Comparison of ENCODE assay signal across 6 cellular contexts in the genomic region with DNA sequence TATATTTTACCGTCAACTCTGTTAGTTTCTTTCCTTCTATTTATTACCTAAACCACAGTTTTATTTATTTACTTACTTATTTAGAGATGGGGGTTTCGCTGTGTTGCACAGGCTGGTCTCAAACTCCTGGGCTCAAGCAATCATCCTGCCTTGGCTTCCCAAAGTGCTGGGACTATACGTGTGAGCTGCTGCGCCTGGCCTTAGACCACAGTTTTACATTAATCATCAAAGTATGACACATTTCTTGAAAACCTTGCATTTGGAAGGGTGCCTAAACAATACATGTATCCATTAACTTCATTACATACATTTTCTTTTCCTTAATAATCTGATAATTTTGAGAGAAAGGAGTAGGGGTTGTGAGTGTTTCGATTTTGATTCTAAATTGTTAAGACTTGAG.
DNase-seq lines count a peak whose midpoint lies in the region; ATAC-seq, FAIRE-seq and TF ChIP-seq lines count a peak whose summit lies in the region.
"Not testable (repeated sequence)": the region's sequence is repeated elsewhere in the genome, so short reads cannot be mapped to it uniquely, and the experiment has no call there.

No MANE protein-coding gene starts in this region.

- not testable (repeated sequence) for H3K4me3 ChIP-seq in PC-3 (ENCODE audit: low read length); RWPE2 (ENCODE audit: severe bottlenecking); keratinocyte (ENCODE audit: control insufficient read depth in 2 of 3, extremely low read depth in 1 of 3, insufficient read depth in 2 of 3, low read depth in 1 of 3, low read length in 3 of 3)

- not testable (repeated sequence) for H3K27ac Mint-ChIP-seq in activated CD4-positive, alpha-beta T cell treated with anti-CD3 and anti-CD28 coated beads for 36 hours; activated naive CD4-positive, alpha-beta T cell treated with anti-CD3 and anti-CD28 coated beads, Interleukin-2, amount 50 U/mL, for 72 hours

- POLR2A ChIA-PET in PC-3 (lab: Charles Lee; ENCODE audit: unreplicated experiment); activated CD4-positive, alpha-beta T cell treated with anti-CD3 and anti-CD28 coated beads for 36 hours (lab: Charles Lee): not testable (repeated sequence)

- not testable (repeated sequence) for H3K36me3 ChIP-seq in PC-3 (ENCODE audit: low read depth, low read length); RWPE2 (ENCODE audit: low read depth); keratinocyte (ENCODE audit: control insufficient read depth in 2 of 2, extremely low read depth in 1 of 2, insufficient read depth in 2 of 2, low read length in 2 of 2)

- not testable (repeated sequence) for H3K9me3 ChIP-seq in PC-3 (ENCODE audit: low read length); RWPE2 (ENCODE audit: severe bottlenecking); keratinocyte (ENCODE audit: control insufficient read depth, low read depth, low read length)

- CTCF ChIA-PET in PC-3 (lab: Charles Lee); activated CD4-positive, alpha-beta T cell treated with anti-CD3 and anti-CD28 coated beads for 36 hours (lab: Charles Lee): not testable (repeated sequence)

- not testable (repeated sequence) for H3K36me3 Mint-ChIP-seq in activated CD4-positive, alpha-beta T cell treated with anti-CD3 and anti-CD28 coated beads for 36 hours (ENCODE audit: low read depth); activated naive CD4-positive, alpha-beta T cell treated with anti-CD3 and anti-CD28 coated beads, Interleukin-2, amount 50 U/mL, for 72 hours

- not testable (repeated sequence) for H3K9me1 ChIP-seq in keratinocyte (ENCODE audit: control insufficient read depth, extremely low read depth, insufficient read depth, low read length)

- not testable (repeated sequence) for H3K9me2 ChIP-seq in PC-3 (replicated peaks; ENCODE audit: low read length)

- not testable (repeated sequence) for TF ChIP-seq CTCF in PC-3 (conservative IDR thresholded peaks at IDR 0.05; ENCODE audit: low read depth, low read length); RWPE2 (IDR thresholded peaks at IDR 0.05; ENCODE audit: poor library complexity, severe bottlenecking); keratinocyte (optimal IDR thresholded peaks at IDR 0.05 in 1 of 3, IDR thresholded peaks at IDR 0.05 in 1 of 3, conservative IDR thresholded peaks at IDR 0.05 in 1 of 3; ENCODE audit: extremely low read depth in 1 of 3, insufficient read depth in 2 of 3, low read length in 3 of 3)

- H3K79me2 ChIP-seq in PC-3 (ENCODE audit: low read length); keratinocyte (ENCODE audit: control insufficient read depth, insufficient read depth, low read length): not testable (repeated sequence)

- intact Hi-C loops in PC-3 (cut with micrococcal nuclease); activated CD4-positive, alpha-beta T cell treated with anti-CD3 and anti-CD28 coated beads for 36 hours (cut with DNase I, micrococcal nuclease): not testable (repeated sequence)

- H3K9me3 Mint-ChIP-seq in activated CD4-positive, alpha-beta T cell treated with anti-CD3 and anti-CD28 coated beads for 36 hours (ENCODE audit: low read depth); activated naive CD4-positive, alpha-beta T cell treated with anti-CD3 and anti-CD28 coated beads, Interleukin-2, amount 50 U/mL, for 72 hours: not testable (repeated sequence)

- BruUV-seq in PC-3 (replicated peaks; lab: Mats Ljungman, UMichigan) = not testable (repeated sequence)

- not testable (repeated sequence) for H3K27me3 Mint-ChIP-seq in activated CD4-positive, alpha-beta T cell treated with anti-CD3 and anti-CD28 coated beads for 36 hours

- not testable (repeated sequence) for H2AFZ ChIP-seq in PC-3 (ENCODE audit: low read length); keratinocyte (ENCODE audit: control insufficient read depth, low read length)

- not testable (repeated sequence) for H3K27me3 ChIP-seq in PC-3 (ENCODE audit: low read length); RWPE2 (ENCODE audit: insufficient read depth, poor library complexity, severe bottlenecking); keratinocyte (ENCODE audit: control insufficient read depth, extremely low read depth, insufficient read depth, low read length)

- not testable (repeated sequence) for H3F3A ChIP-seq in PC-3 (ENCODE audit: low read length, unreplicated experiment)

- H3K4me2 ChIP-seq in PC-3 (ENCODE audit: low read length); keratinocyte (ENCODE audit: control insufficient read depth, extremely low read depth, insufficient read depth, low read depth, low read length): not testable (repeated sequence)

- dilution Hi-C loops in keratinocyte (cut with MboI; ENCODE audit: extremely low pct_ligation_motif_present, low sequenced_read_pairs) = not testable (repeated sequence)

- not testable (repeated sequence) for H3K4me3 Mint-ChIP-seq in activated CD4-positive, alpha-beta T cell treated with anti-CD3 and anti-CD28 coated beads for 36 hours

- peak; percentile 86 for FAIRE-seq in keratinocyte (lab: Jason Lieb, UNC)

- H3K9ac ChIP-seq in PC-3 (ENCODE audit: low read length); keratinocyte (ENCODE audit: control insufficient read depth, extremely low read depth, insufficient read depth, low read length): not testable (repeated sequence)

- H3K4me1 Mint-ChIP-seq in activated CD4-positive, alpha-beta T cell treated with anti-CD3 and anti-CD28 coated beads for 36 hours = not testable (repeated sequence)

- H3K4me1 ChIP-seq in PC-3 (ENCODE audit: insufficient read depth, low read length); RWPE2 (ENCODE audit: insufficient read depth, poor library complexity, severe bottlenecking); keratinocyte (ENCODE audit: control insufficient read depth, extremely low read depth, insufficient read depth, low read length): not testable (repeated sequence)

- not testable (repeated sequence) for DNase-seq in PC-3; RWPE2 (ENCODE audit: low spot score); activated CD4-positive, alpha-beta T cell treated with anti-CD3 and anti-CD28 coated beads for 36 hours; activated naive CD4-positive, alpha-beta T cell treated with anti-CD3 and anti-CD28 coated beads, Interleukin-2, amount 50 U/mL, for 72 hours (ENCODE audit: low spot score in 2 of 2); keratinocyte (ENCODE audit: low read depth, low spot score); stimulated activated naive CD8-positive, alpha-beta T cell treated with anti-CD3 and anti-CD28 coated beads, Interleukin-15, Interleukin-2, amounts not matched to agents 100 U/mL and 50 U/mL, for 24 hours

- H3K27ac ChIP-seq in PC-3 (ENCODE audit: low read length); RWPE2 (ENCODE audit: poor library complexity, severe bottlenecking); keratinocyte (ENCODE audit: control insufficient read depth, insufficient read depth, low read length): not testable (repeated sequence)

- peak; percentile 67 for ATAC-seq in PC-3
- ATAC-seq in RWPE2 (ENCODE audit: low read depth) = peak; percentile 83
- peak; percentile 58 for ATAC-seq in activated CD4-positive, alpha-beta T cell treated with anti-CD3 and anti-CD28 coated beads for 36 hours
- ATAC-seq in activated naive CD4-positive, alpha-beta T cell treated with anti-CD3 and anti-CD28 coated beads, Interleukin-2, amount 50 U/mL, for 72 hours = peak; percentile 29 to 61
- peak; percentile 19 for ATAC-seq in stimulated activated naive CD8-positive, alpha-beta T cell treated with anti-CD3 and anti-CD28 coated beads, Interleukin-15, Interleukin-2, amounts not matched to agents 100 U/mL and 50 U/mL, for 24 hours

- H4K20me1 ChIP-seq in PC-3 (ENCODE audit: low read length); keratinocyte (ENCODE audit: control insufficient read depth, extremely low read depth, insufficient read depth, low read length): not testable (repeated sequence)

Comparison
In these comparisons a context has a peak if more than half of its experiments do, and no peak if none do; other contexts are left out.
1. ATAC-seq: peak in every context shown above with its lines; median percentile 83 in RWPE2; 67 in PC-3; 58 in activated CD4-positive, alpha-beta T cell treated with anti-CD3 and anti-CD28 coated beads for 36 hours; 45 in activated naive CD4-positive, alpha-beta T cell treated with anti-CD3 and anti-CD28 coated beads, Interleukin-2, amount 50 U/mL, for 72 hours; 19 in stimulated activated naive CD8-positive, alpha-beta T cell treated with anti-CD3 and anti-CD28 coated beads, Interleukin-15, Interleukin-2, amounts not matched to agents 100 U/mL and 50 U/mL, for 24 hours.